Comparison of ENCODE assay signal across 25 cellular contexts in genomic region chr17:68596411-68596945, GRCh38. TPM values are rescaled to one million over a fixed set of nuclear protein-coding genes. Genes with fewer than 3 reads are reported as not detected.
A peak's percentile ranks its signal among the peaks of the same experiment; 100 is the strongest.
DNase-seq lines count a peak whose midpoint lies in the region; ATAC-seq, FAIRE-seq and TF ChIP-seq lines count a peak whose summit lies in the region.
"Had no signal": no experiment of that assay in that cellular context is flagged by ENCODE, and none has a peak within 500 bp of the region (broad histone marks: within the 10 kb centered on the region; RNA-seq: fewer than 3 reads in every experiment).

No MANE protein-coding gene starts in this region.

- TF ChIP-seq CTCF in breast epithelium (IDR thresholded peaks at IDR 0.05) (no peak), mammary epithelial cell (conservative IDR thresholded peaks at IDR 0.05 in 1 of 2, IDR thresholded peaks at IDR 0.05 in 1 of 2; ENCODE audit: extremely low read depth in 1 of 2, insufficient read depth in 1 of 2, low read depth in 1 of 2, low read length in 2 of 2) (no peak), HepG2 (CRISPR knock-in tag; IDR thresholded peaks at IDR 0.05) (no peak), osteoblast (IDR thresholded peaks at IDR 0.05; ENCODE audit: extremely low read depth, low read depth, low read length) (no peak), uterus (IDR thresholded peaks at IDR 0.05) (no peak)

- TF ChIP-seq POLR2A in breast epithelium (IDR thresholded peaks at IDR 0.05): no peak
- TF ChIP-seq POLR2A in HepG2 (IDR thresholded peaks at IDR 0.05; ENCODE audit: insufficient read depth in 1 of 2, low read depth in 2 of 2, low read length in 2 of 2): no peak
- no peak for TF ChIP-seq POLR2A in uterus (IDR thresholded peaks at IDR 0.05)

- H4K20me1 ChIP-seq in mammary epithelial cell (ENCODE audit: insufficient read depth, low read length) (no peaks in the 10 kb centered on the region), HepG2 (ENCODE audit: insufficient read depth, low read length) (no peaks in the 10 kb centered on the region), osteoblast (ENCODE audit: insufficient read depth, low read length) (no peaks in the 10 kb centered on the region)

- no peaks in the 10 kb centered on the region for H3K36me3 ChIP-seq in breast epithelium
- H3K36me3 ChIP-seq in mammary epithelial cell (ENCODE audit: insufficient read depth, low read length): no peaks in the 10 kb centered on the region
- no peaks in the 10 kb centered on the region for H3K36me3 ChIP-seq in HepG2 (replicated peaks in 1 of 2; ENCODE audit: control insufficient read depth in 1 of 2, insufficient read depth in 2 of 2, low read length in 2 of 2)
- peaks cover 5% of the 10 kb centered on the region for H3K36me3 ChIP-seq in osteoblast (ENCODE audit: insufficient read depth, low read length)
- H3K36me3 ChIP-seq in uterus: no peaks in the 10 kb centered on the region

- ATAC-seq in HepG2 (no peak), GM18511 (IDR thresholded peaks at IDR 0.05; ENCODE audit: unreplicated experiment) (no peak), GM18868 (IDR thresholded peaks at IDR 0.05; ENCODE audit: unreplicated experiment) (no peak)
- ATAC-seq: Panc1 had no signal

- H3K4me1 ChIP-seq in breast epithelium: peaks cover 0 to 5% of the 10 kb centered on the region in 2 donors
- H3K4me1 ChIP-seq in mammary epithelial cell (ENCODE audit: insufficient read depth, low read length): peaks cover 17% of the 10 kb centered on the region
- H3K4me1 ChIP-seq in HepG2 (ENCODE audit: insufficient read depth, low read length): peaks cover 53% of the 10 kb centered on the region
- H3K4me1 ChIP-seq in osteoblast (ENCODE audit: insufficient read depth, low read length): peaks cover 71% of the 10 kb centered on the region
- peaks cover 22 to 28% of the 10 kb centered on the region in 2 donors for H3K4me1 ChIP-seq in uterus

- H3K9ac ChIP-seq in mammary epithelial cell (ENCODE audit: insufficient read depth, low read length) (no peak overlapping the region), HepG2 (ENCODE audit: insufficient read depth, low read depth, low read length) (no peak overlapping the region)

- no peaks in the 10 kb centered on the region for H3K79me2 ChIP-seq in mammary epithelial cell (ENCODE audit: insufficient read depth, low read length)
- peaks cover 3% of the 10 kb centered on the region for H3K79me2 ChIP-seq in HepG2 (ENCODE audit: insufficient read depth, low read length)
- peaks cover 10% of the 10 kb centered on the region for H3K79me2 ChIP-seq in osteoblast (ENCODE audit: insufficient read depth, low read length)

- FAIRE-seq in HepG2 (lab: Jason Lieb, UNC): no peak
- FAIRE-seq: GM12891, H54 had no signal

- H3K4me2 ChIP-seq in mammary epithelial cell (ENCODE audit: insufficient read depth, low read depth, low read length): no peak overlapping the region
- peak overlapping the region; percentile 23; the same call in 1 of the 2 replicates for H3K4me2 ChIP-seq in HepG2 (ENCODE audit: low read depth, low read length)
- peak overlapping the region; percentile 28 for H3K4me2 ChIP-seq in osteoblast (ENCODE audit: insufficient read depth, low read length)

- TF ChIP-seq RAD21 in HepG2 (CRISPR knock-in tag; IDR thresholded peaks at IDR 0.05): no peak

- in situ Hi-C loops in mammary epithelial cell (cut with MboI; ENCODE audit: low sequenced_read_pairs in 2 of 2): no loop called here
- in situ Hi-C loops in HepG2 (cut with HindIII; ENCODE audit: extremely low pct_ligation_motif_present, low pct_unique_long_range_greater_than_20kb): loop anchor here (5.0 kb wide), 1 partner anchor 54 kb away; no protein-coding TSS in a partner anchor

- intact Hi-C loops in breast epithelium (cut with DNase I; ENCODE audit: low total_unique reads): no loop called here
- intact Hi-C loops in mammary epithelial cell (cut with micrococcal nuclease): no loop called here
- intact Hi-C loops in HepG2 (cut with micrococcal nuclease; ENCODE audit: unreplicated experiment): no loop called here
- intact Hi-C loops in uterus (cut with DNase I; ENCODE audit: low total_unique reads): no loop called here

- H2AFZ ChIP-seq in mammary epithelial cell (ENCODE audit: low read depth, low read length) (no peak overlapping the region), HepG2 (ENCODE audit: low read length) (no peak overlapping the region), osteoblast (ENCODE audit: low read length) (no peak overlapping the region)

- no peak for TF ChIP-seq EP300 in HepG2 (IDR thresholded peaks at IDR 0.05; ENCODE audit: low read depth in 2 of 2, low read length in 2 of 2)
- TF ChIP-seq EP300 in HepG2 (CRISPR knock-in tag; IDR thresholded peaks at IDR 0.05; ENCODE audit: borderline replicate concordance): no peak

- WGBS in mammary epithelial cell (ENCODE audit: low coverage, missing lambda C conversion rate): 81% methylated on average over 5 of the region's 5 CpGs
- WGBS in HepG2 (ENCODE audit: low lambda C conversion rate): 95% methylated on average over 5 of the region's 5 CpGs

- CTCF ChIA-PET in mammary epithelial cell (lab: Charles Lee; ENCODE audit: low non-redundant PET) (no interaction called here), HepG2 (lab: Yijun Ruan, JAX; ENCODE audit: low intra/inter-chr PET ratio, low total read pairs) (no interaction called here)

- no peaks in the 10 kb centered on the region for H3K9me3 ChIP-seq in breast epithelium
- no peaks in the 10 kb centered on the region for H3K9me3 ChIP-seq in mammary epithelial cell (replicated peaks; ENCODE audit: insufficient read depth, low read length)
- no peaks in the 10 kb centered on the region for H3K9me3 ChIP-seq in HepG2 (ENCODE audit: low read length)
- H3K9me3 ChIP-seq in osteoblast (ENCODE audit: low read depth, low read length): no peaks in the 10 kb centered on the region
- H3K9me3 ChIP-seq in uterus: no peaks in the 10 kb centered on the region

- POLR2A ChIA-PET in HepG2 (lab: Yijun Ruan, JAX): interaction anchor here (1.4 to 2.1 kb wide), 3 partner anchors 12 to 19 kb away, joined by 3 to 10 read pairs (median 5); no protein-coding TSS in a partner anchor

- no TSS peak for BruUV-seq in mammary epithelial cell (replicated peaks; lab: Mats Ljungman, UMichigan)
- BruUV-seq in HepG2 (replicated peaks; lab: Mats Ljungman, UMichigan): no TSS peak

- dilution Hi-C loops in mammary epithelial cell (cut with HindIII; ENCODE audit: low sequenced_read_pairs): no loop called here

- H3K27me3 ChIP-seq in breast epithelium (no peaks in the 10 kb centered on the region), mammary epithelial cell (ENCODE audit: insufficient read depth, low read length) (peaks cover 11% of the 10 kb centered on the region), HepG2 (ENCODE audit: control insufficient read depth in 1 of 2, insufficient read depth in 2 of 2, low read length in 2 of 2) (0 out of 5 replicates have a peak, but pooled peaks cover 0 to under 1% of the 10 kb centered on the region in 2 experiments), osteoblast (ENCODE audit: insufficient read depth, low read length) (no peaks in the 10 kb centered on the region), uterus (no peaks in the 10 kb centered on the region)

- DNase-seq in breast epithelium (ENCODE audit: low spot score in 2 of 2): no peak
- no peak for DNase-seq in mammary epithelial cell
- no peak for DNase-seq in HepG2 (ENCODE audit: low spot score)
- DNase-seq in osteoblast (ENCODE audit: insufficient read length, low spot score, missing footprints): no peak
- DNase-seq in uterus: no peak
- no peak for DNase-seq in AG20443 (ENCODE audit: low spot score)
- DNase-seq: Calu3, DMS153, KG1, NCI-H1092, NCI-H1436, NCI-H1930, NCI-H226, NCI-H510A treated with DMSO at 0.1 percent for 48 hours, NCI-H748 treated with DMSO at 0.1 percent for 48 hours had no signal

- H3K4me3 ChIP-seq in breast epithelium (peak overlapping the region in 1 of 3 donors; percentile 36), mammary epithelial cell (replicated peaks in 1 of 3; ENCODE audit: insufficient read depth in 1 of 3, low read depth in 2 of 3, low read length in 3 of 3) (no peak overlapping the region), HepG2 (replicated peaks in 1 of 3; ENCODE audit: insufficient read depth in 1 of 3, low read depth in 2 of 3, low read length in 3 of 3) (no peak overlapping the region), osteoblast (ENCODE audit: insufficient read depth, low read length) (no peak overlapping the region), uterus (no peak overlapping the region)

- H3K27ac ChIP-seq in breast epithelium: peak overlapping the region; percentile 44 to 79
- no peak overlapping the region for H3K27ac ChIP-seq in mammary epithelial cell (ENCODE audit: insufficient read depth, low read depth, low read length)
- no peak overlapping the region for H3K27ac ChIP-seq in HepG2 (ENCODE audit: extremely low read length, insufficient read depth, low read length)
- H3K27ac ChIP-seq in osteoblast (ENCODE audit: low read depth, low read length): no peak overlapping the region
- H3K27ac ChIP-seq in uterus: peak overlapping the region; percentile 80 to 91
- H3K27ac ChIP-seq: C4-2B had no signal

RNA-seq across cellular contexts. Expression of gene FAM20A, which starts 4.7 kb away (rescaled TPM):
- total RNA-seq in breast epithelium (10 to 100 TPM in 2 of 3 donors, 1 to 10 TPM in 1; 6.2 to 28.8 (median 11.3) TPM), mammary epithelial cell (under 1 TPM in 1 of 2 donors, not detected in 1; 0.17 TPM), HepG2 (2016; rRNA removed; fragmentation: Illumina TruSeq; extraction: Trizol) (5.0 and 9.3 TPM in 2 replicates), osteoblast (63.3 and 72.2 TPM in 2 replicates), uterus (10 to 100 TPM in 2 of 4 donors, 1 to 10 TPM in 1, under 1 TPM in 1; under 0.01 to 40.3 (median 14.0) TPM)
- polyA plus RNA-seq in mammary epithelial cell (not detected), HepG2 (2011; rRNA removed) (20.7 and 39.3 TPM in 2 replicates)
- not detected for polyA minus RNA-seq in mammary epithelial cell
- 4.7 and 5.8 TPM in 2 replicates for total RNA-seq in HepG2 (2016; cell fraction: cytosol; rRNA removed; fragmentation: Illumina TruSeq; extraction: Trizol; ENCODE audit: low read depth)
- total RNA-seq in HepG2 (2016; cell fraction: insoluble cytoplasmic fraction; rRNA removed; fragmentation: Illumina TruSeq; extraction: Trizol): 5.3 and 8.6 TPM in 2 replicates
- 7.1 and 8.8 TPM in 2 replicates for total RNA-seq in HepG2 (2016; cell fraction: membrane; rRNA removed; fragmentation: Illumina TruSeq; extraction: Trizol)
- 13.0 and 14.7 TPM in 2 replicates for total RNA-seq in HepG2 (2016; cell fraction: nucleus; rRNA removed; fragmentation: Illumina TruSeq; extraction: Trizol)
- polyA plus RNA-seq in HepG2 (2011; cell fraction: cytosol; rRNA removed): 9.9 and 13.9 TPM in 2 replicates
- polyA plus RNA-seq in HepG2 (2011; cell fraction: nucleus; rRNA removed): 83.2 and 124 TPM in 2 replicates
- polyA plus RNA-seq in HepG2 (2012): 26.8 and 56.7 TPM in 2 replicates
- polyA plus RNA-seq in HepG2 (2016; cell fraction: cytosol; fragmentation: Illumina TruSeq; extraction: Trizol; ENCODE audit: low read depth): 6.1 and 7.0 TPM in 2 replicates
- 7.0 and 9.7 TPM in 2 replicates for polyA plus RNA-seq in HepG2 (2016; cell fraction: insoluble cytoplasmic fraction; fragmentation: Illumina TruSeq; extraction: Trizol; ENCODE audit: low read depth)
- polyA plus RNA-seq in HepG2 (2016; cell fraction: membrane; fragmentation: Illumina TruSeq; extraction: Trizol; ENCODE audit: low read depth): 8.2 and 9.0 TPM in 2 replicates
- polyA plus RNA-seq in HepG2 (2016; cell fraction: nucleus; fragmentation: Illumina TruSeq; extraction: Trizol; ENCODE audit: insufficient read depth, low read depth): 32.0 and 32.1 TPM in 2 replicates
- 13.8 TPM in 1 of 2 replicates, not detected in the other for polyA minus RNA-seq in HepG2 (2011; rRNA and poly(A)+ RNA removed; ENCODE audit: low replicate concordance)
- 5.8 and 15.1 TPM in 2 replicates for polyA minus RNA-seq in HepG2 (2011; cell fraction: cytosol; rRNA and poly(A)+ RNA removed)
- polyA minus RNA-seq in HepG2 (2011; cell fraction: nucleus; rRNA and poly(A)+ RNA removed): 26.8 and 40.7 TPM in 2 replicates
- total RNA-seq: A172; CD8-positive, alpha-beta memory T cell; G401 had no signal
- polyA plus RNA-seq: AG04450 had no signal

Comparison
In these comparisons a context has a peak if more than half of its experiments do, and no peak if none do; other contexts are left out.
1. H3K27ac ChIP-seq: peak in breast epithelium (2 of 2) and uterus (2 of 2); none in mammary epithelial cell (single experiment), HepG2 (single experiment) and osteoblast (single experiment).